In the genomic region with DNA sequence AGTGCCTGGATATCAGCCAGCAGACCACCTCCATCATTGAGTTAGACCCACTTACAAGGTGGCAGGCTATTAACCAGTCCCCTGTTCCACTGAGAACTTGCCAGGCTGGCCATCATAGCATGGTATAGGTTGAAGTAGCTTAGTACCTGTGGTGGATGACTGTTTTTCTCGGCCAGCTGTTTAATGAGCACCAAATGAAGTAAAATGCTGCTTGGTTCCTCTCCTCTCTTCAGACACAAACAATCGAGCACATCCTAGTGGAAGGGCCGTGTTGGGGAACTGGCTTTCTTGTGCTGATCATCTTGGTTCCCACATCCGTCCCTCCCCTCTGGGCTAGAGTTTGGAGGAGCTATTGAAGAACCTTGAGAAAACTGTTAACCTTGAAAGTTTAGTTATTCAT, we compare ENCODE assay signal across 17 cellular contexts.
DNase-seq lines count a peak whose midpoint lies in the region; ATAC-seq, FAIRE-seq and TF ChIP-seq lines count a peak whose summit lies in the region.
"Had no signal": no experiment of that assay in that cellular context is flagged by ENCODE, and none has a peak within 500 bp of the region (broad histone marks: within the 10 kb centered on the region; RNA-seq: fewer than 3 reads in every experiment).

No MANE protein-coding gene starts in this region.

- H3K9ac ChIP-seq in IMR-90 (ENCODE audit: low read depth, low read length) (no peak overlapping the region), stomach smooth muscle (ENCODE audit: low read length in 2 of 2) (no peak overlapping the region)

- H4K5ac ChIP-seq in IMR-90 (ENCODE audit: low read depth, low read length), result no peak overlapping the region

- no peak for TF ChIP-seq POLR2A in IMR-90 (IDR thresholded peaks at IDR 0.05; ENCODE audit: low read depth, low read length)

- peak overlapping the region; percentile 5; the same call in 1 of the 2 replicates for H4K91ac ChIP-seq in IMR-90 (ENCODE audit: insufficient read depth, low read depth, low read length)

- H3K4me3 ChIP-seq in IMR-90 (ENCODE audit: insufficient read depth, low read depth, low read length) (no peak overlapping the region), stomach smooth muscle (ENCODE audit: low read length in 2 of 2) (no peak overlapping the region)
- H3K4me3 ChIP-seq: HAP-1 had no signal

- POLR2A ChIA-PET in IMR-90 (lab: Charles Lee; ENCODE audit: unreplicated experiment), result no interaction called here

- in situ Hi-C loops in IMR-90 (cut with MboI; ENCODE audit: low sequenced_read_pairs), result no loop called here

- H3K27me3 ChIP-seq in IMR-90 (ENCODE audit: control insufficient read depth, insufficient read depth, low read length) (no peaks in the 10 kb centered on the region), stomach smooth muscle (ENCODE audit: control insufficient read depth in 1 of 2, insufficient read depth in 2 of 2, low read length in 2 of 2) (no peaks in the 10 kb centered on the region)

- no peaks in the 10 kb centered on the region for H3K9me1 ChIP-seq in IMR-90 (ENCODE audit: insufficient read depth, low read length)

- no peak overlapping the region for H4K8ac ChIP-seq in IMR-90 (ENCODE audit: low read depth in 2 of 2, low read length in 2 of 2)

- H2BK15ac ChIP-seq in IMR-90 (ENCODE audit: low read depth, low read length), result no peak overlapping the region

- peaks cover 4% of the 10 kb centered on the region for H3K4me1 ChIP-seq in IMR-90 (ENCODE audit: control insufficient read depth, insufficient read depth, low read length)
- peaks cover 21% of the 10 kb centered on the region for H3K4me1 ChIP-seq in stomach smooth muscle (ENCODE audit: control insufficient read depth, insufficient read depth, low read length)
- H3K4me1 ChIP-seq: HAP-1 had no signal

- no peak overlapping the region; the same call in 1 of the 2 replicates for H3K23ac ChIP-seq in IMR-90 (ENCODE audit: low read depth, low read length)

- no peak overlapping the region for H2AFZ ChIP-seq in IMR-90 (replicated peaks; ENCODE audit: low read length, poor library complexity)

- no peaks in the 10 kb centered on the region for H3K79me1 ChIP-seq in IMR-90 (ENCODE audit: low read depth in 1 of 2, low read length in 2 of 2)

- FAIRE-seq in urothelium cell line (lab: Jason Lieb, UNC), result no peak
- FAIRE-seq: endothelial cell of umbilical vein had no signal

- no peak for TF ChIP-seq RAD21 in IMR-90 (IDR thresholded peaks at IDR 0.05; ENCODE audit: low read length)

- H2AK5ac ChIP-seq in IMR-90 (ENCODE audit: low read depth, low read length), result no peak overlapping the region; the same call in 1 of the 2 replicates

- H4K20me1 ChIP-seq in IMR-90 (ENCODE audit: insufficient read depth, low read length), result no peaks in the 10 kb centered on the region

- no peak overlapping the region for H3K56ac ChIP-seq in IMR-90 (ENCODE audit: extremely low read depth, insufficient read depth, low read length)

- no peak overlapping the region for H2BK20ac ChIP-seq in IMR-90 (ENCODE audit: low read depth, low read length)

- H2BK5ac ChIP-seq in IMR-90 (ENCODE audit: low read depth, low read length, poor library complexity, severe bottlenecking), result no peak overlapping the region

- no peak overlapping the region for H2BK120ac ChIP-seq in IMR-90 (ENCODE audit: low read depth, low read length)

- H3K9me3 ChIP-seq in IMR-90 (ENCODE audit: control insufficient read depth, insufficient read depth, low read length), result peaks cover 4% of the 10 kb centered on the region
- H3K9me3 ChIP-seq in stomach smooth muscle (ENCODE audit: control insufficient read depth in 2 of 2, low read length in 2 of 2), result no peaks in the 10 kb centered on the region
- H3K9me3 ChIP-seq: HAP-1 had no signal

- no CpG with 5 or more reads among the region's 4 CpGs for WGBS in IMR-90 (ENCODE audit: extremely low coverage in 2 of 2, insufficient read length in 1 of 2), 2 experiments

- H3K4ac ChIP-seq in IMR-90 (ENCODE audit: low read depth, low read length), result no peak overlapping the region

- CTCF ChIA-PET in IMR-90 (lab: Yijun Ruan, JAX), result interaction anchor here (0.6 kb wide), 1 partner anchor 362 kb away, joined by 4 read pairs; no protein-coding TSS in a partner anchor

- H3K36me3 ChIP-seq in IMR-90 (ENCODE audit: control insufficient read depth, insufficient read depth, low read length) (no peaks in the 10 kb centered on the region), stomach smooth muscle (ENCODE audit: control insufficient read depth in 2 of 2, insufficient read depth in 2 of 2, low read length in 2 of 2) (no peaks in the 10 kb centered on the region)
- H3K36me3 ChIP-seq: HAP-1 had no signal

- ATAC-seq in GM19035 (IDR thresholded peaks at IDR 0.05; ENCODE audit: unreplicated experiment), result peak; percentile 28
- ATAC-seq in GM21825 (IDR thresholded peaks at IDR 0.05; ENCODE audit: unreplicated experiment), result peak; percentile 33
- ATAC-seq in IMR-90 (ENCODE audit: low read depth), result no peak
- ATAC-seq in GM18858 (IDR thresholded peaks at IDR 0.05; ENCODE audit: unreplicated experiment), result no peak
- ATAC-seq: activated CD4-positive, CD25-positive, alpha-beta regulatory T cell treated with anti-CD3 and anti-CD28 coated beads, Interleukin-2, amount 50 U/mL, for 24 hours; T-cell had no signal

- intact Hi-C loops in IMR-90 (cut with micrococcal nuclease), result loop anchor here (5.0 kb wide), 1 partner anchor 487 kb away; the partner anchor contains the start of gene ZFP36L1

- no peak overlapping the region for H3K18ac ChIP-seq in IMR-90 (ENCODE audit: low read depth, low read length)

- H2AK9ac ChIP-seq in IMR-90 (replicated peaks; ENCODE audit: low read depth, low read length, poor library complexity), result no peak overlapping the region

- dilution Hi-C loops in IMR-90 (cut with HindIII; ENCODE audit: low sequenced_read_pairs, unreplicated experiment), result no loop called here

- no peak overlapping the region for H3K27ac ChIP-seq in IMR-90 (ENCODE audit: insufficient read depth, low read length)
- peak overlapping the region; percentile 81 for H3K27ac ChIP-seq in stomach smooth muscle (ENCODE audit: low read length)

- no peak overlapping the region for H3K4me2 ChIP-seq in IMR-90 (ENCODE audit: low read depth, low read length)

- BruUV-seq in IMR-90 (replicated peaks; lab: Mats Ljungman, UMichigan), result no TSS peak

- no peak for TF ChIP-seq CTCF in IMR-90 (conservative IDR thresholded peaks at IDR 0.05; ENCODE audit: low read depth, low read length)

- no peak overlapping the region for H3K14ac ChIP-seq in IMR-90 (replicated peaks; ENCODE audit: low read depth, low read length)

- DNase-seq in IMR-90 (no peak), NCI-H2196 treated with DMSO at 0.1 percent for 48 hours (lab: John Stamatoyannopoulos, UW; ENCODE audit: unreplicated experiment) (no peak), mesenteric fat pad (ENCODE audit: low spot score) (no peak), urothelium cell line (ENCODE audit: low spot score) (no peak)
- DNase-seq: activated T-cell treated with anti-CD3 and anti-CD28 coated beads, Interleukin-2, amount 50 U/mL, for 24 hours; CD4-positive, CD25-positive, alpha-beta regulatory T cell; immature natural killer cell; NCI-H1417 treated with DMSO at 0.1 percent for 48 hours; NCI-H510A treated with DMSO at 0.1 percent for 48 hours; T-cell had no signal

TF ChIP-seq in IMR-90, 13 proteins besides CTCF, POLR2A, EP300 and RAD21:
- TF ChIP-seq MAZ (IDR thresholded peaks at IDR 0.05; ENCODE audit: borderline replicate concordance, low read depth, low read length) (no peak), NFE2L2 (IDR thresholded peaks at IDR 0.05; ENCODE audit: low read depth, low read length) (no peak), ELK1 (IDR thresholded peaks at IDR 0.05; ENCODE audit: borderline replicate concordance, low read depth, low read length) (no peak), BHLHE40 (IDR thresholded peaks at IDR 0.05; ENCODE audit: low read depth, low read length) (no peak), MAFK (IDR thresholded peaks at IDR 0.05; ENCODE audit: low read depth, low read length) (no peak), CEBPB (IDR thresholded peaks at IDR 0.05; ENCODE audit: low read depth, low read length) (no peak), MXI1 (IDR thresholded peaks at IDR 0.05; ENCODE audit: borderline replicate concordance, low read depth, low read length) (no peak), SMC3 (IDR thresholded peaks at IDR 0.05; ENCODE audit: low read depth, low read length) (no peak), FOS (IDR thresholded peaks at IDR 0.05; ENCODE audit: low read depth, low read length) (no peak), RCOR1 (IDR thresholded peaks at IDR 0.05; ENCODE audit: insufficient replicate concordance, low read length) (no peak), RFX5 (IDR thresholded peaks at IDR 0.05; ENCODE audit: low read depth, low read length) (no peak), CHD1 (IDR thresholded peaks at IDR 0.05; ENCODE audit: low read depth, low read length) (no peak)
- TF ChIP-seq, protein P1, sequence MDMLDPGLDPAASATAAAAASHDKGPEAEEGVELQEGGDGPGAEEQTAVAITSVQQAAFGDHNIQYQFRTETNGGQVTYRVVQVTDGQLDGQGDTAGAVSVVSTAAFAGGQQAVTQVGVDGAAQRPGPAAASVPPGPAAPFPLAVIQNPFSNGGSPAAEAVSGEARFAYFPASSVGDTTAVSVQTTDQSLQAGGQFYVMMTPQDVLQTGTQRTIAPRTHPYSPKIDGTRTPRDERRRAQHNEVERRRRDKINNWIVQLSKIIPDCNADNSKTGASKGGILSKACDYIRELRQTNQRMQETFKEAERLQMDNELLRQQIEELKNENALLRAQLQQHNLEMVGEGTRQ (IDR thresholded peaks at IDR 0.05; ENCODE audit: low read depth, low read length), result no peak

Comparison
In these comparisons a context has a peak if more than half of its experiments do, and no peak if none do; other contexts are left out.
1. ATAC-seq: peak in GM19035 (single experiment) and GM21825 (single experiment); none in IMR-90 (single experiment) and GM18858 (single experiment).